16 cellular contexts compared by ENCODE assay signal in genomic region chr14:34122081-34122480, GRCh38.
DNase-seq lines count a peak whose midpoint lies in the region; ATAC-seq, FAIRE-seq and TF ChIP-seq lines count a peak whose summit lies in the region.
"Had no signal": no experiment of that assay in that cellular context is flagged by ENCODE, and none has a peak within 500 bp of the region (broad histone marks: within the 10 kb centered on the region; RNA-seq: fewer than 3 reads in every experiment).

No MANE protein-coding gene starts in this region.

- BruUV-seq in HepG2 (replicated peaks; lab: Mats Ljungman, UMichigan) (no TSS peak), K562 (replicated peaks; lab: Mats Ljungman, UMichigan) (no TSS peak)

- no peak overlapping the region for H3K4me3 Mint-ChIP-seq in activated CD8-positive, alpha-beta memory T cell treated with anti-CD3 and anti-CD28 coated beads, Interleukin-2, amount 10 ng/mL, durations not matched to agents 7 days and 5 days
- H3K4me3 Mint-ChIP-seq: CD4-positive, alpha-beta T cell; IgD-negative memory B cell had no signal

- H3K27me3 ChIP-seq in HepG2 (ENCODE audit: control insufficient read depth in 1 of 2, insufficient read depth in 2 of 2, low read length in 2 of 2) (no peaks in the 10 kb centered on the region; a peak in 1 of 5 replicates), right lobe of liver (no peaks in the 10 kb centered on the region), K562 (ENCODE audit: control insufficient read depth in 2 of 2, insufficient read depth in 2 of 2, low read length in 2 of 2) (peaks cover 0 to 4% of the 10 kb centered on the region in 2 experiments; a peak in 1 of 5 replicates)

- POLR2A ChIA-PET in HepG2 (lab: Yijun Ruan, JAX) (no interaction called here), HEK293 (lab: Yijun Ruan, JAX) (no interaction called here), K562 (lab: Yijun Ruan, JAX) (no interaction called here)

- no peaks in the 10 kb centered on the region for H3K9me1 ChIP-seq in K562 (ENCODE audit: control insufficient read depth, insufficient read depth, low read length)

- H2AFZ ChIP-seq in HepG2 (ENCODE audit: low read length) (no peak overlapping the region), K562 (ENCODE audit: low read depth, low read length) (no peak overlapping the region)

- H3K9me3 ChIP-seq in HepG2 (ENCODE audit: low read length) (no peaks in the 10 kb centered on the region), right lobe of liver (no peaks in the 10 kb centered on the region), HEK293 (ENCODE audit: control insufficient read depth, insufficient read depth, low read depth, low read length) (no peaks in the 10 kb centered on the region), K562 (replicated peaks; ENCODE audit: control insufficient read depth, insufficient read depth, low read depth, low read length) (no peaks in the 10 kb centered on the region)

- no peaks in the 10 kb centered on the region for H3K9me3 Mint-ChIP-seq in activated CD8-positive, alpha-beta memory T cell treated with anti-CD3 and anti-CD28 coated beads, Interleukin-2, amount 10 ng/mL, durations not matched to agents 7 days and 5 days (ENCODE audit: low read depth)
- H3K9me3 Mint-ChIP-seq: CD4-positive, alpha-beta T cell had no signal

- no peaks in the 10 kb centered on the region for H3K4me1 Mint-ChIP-seq in activated CD8-positive, alpha-beta memory T cell treated with anti-CD3 and anti-CD28 coated beads, Interleukin-2, amount 10 ng/mL, durations not matched to agents 7 days and 5 days
- H3K4me1 Mint-ChIP-seq: IgD-negative memory B cell had no signal

- intact Hi-C loops in HepG2 (cut with micrococcal nuclease; ENCODE audit: unreplicated experiment) (no loop called here), right lobe of liver (cut with DNase I) (no loop called here), K562 (cut with micrococcal nuclease) (no loop called here)

- CTCF ChIA-PET in HepG2 (lab: Yijun Ruan, JAX; ENCODE audit: low intra/inter-chr PET ratio, low total read pairs) = no interaction called here
- CTCF ChIA-PET in HEK293 (lab: Yijun Ruan, JAX) = interaction anchor here (0.7 kb wide), 1 partner anchor 339 kb away, joined by 3 read pairs; no protein-coding TSS in a partner anchor
- CTCF ChIA-PET in K562 (lab: Yijun Ruan, JAX; ENCODE audit: low intra/inter-chr PET ratio) = no interaction called here
- CTCF ChIA-PET in activated CD8-positive, alpha-beta memory T cell treated with anti-CD3 and anti-CD28 coated beads, Interleukin-2, amount 10 ng/mL, durations not matched to agents 7 days and 5 days (lab: Charles Lee) = no interaction called here

- no peak overlapping the region for H3K4me3 ChIP-seq in HepG2 (replicated peaks in 1 of 3; ENCODE audit: insufficient read depth in 1 of 3, low read depth in 2 of 3, low read length in 3 of 3)
- no peak overlapping the region for H3K4me3 ChIP-seq in right lobe of liver
- H3K4me3 ChIP-seq in HEK293 (ENCODE audit: low read depth, low read length) = no peak overlapping the region
- H3K4me3 ChIP-seq in K562 = no peak overlapping the region
- H3K4me3 ChIP-seq: BLaER1 treated with 17β-estradiol and CSF1 and Interleukin-3, amounts not matched to agents 10 nM and 100 nM had no signal

- no peak for TF ChIP-seq RAD21 in HepG2 (CRISPR knock-in tag; IDR thresholded peaks at IDR 0.05)
- TF ChIP-seq RAD21 in K562 (CRISPR knock-in tag; conservative IDR thresholded peaks at IDR 0.05 in 1 of 2, IDR thresholded peaks at IDR 0.05 in 1 of 2) = no peak

- TF ChIP-seq EP300 in HepG2 (IDR thresholded peaks at IDR 0.05; ENCODE audit: low read depth in 2 of 2, low read length in 2 of 2) (no peak), HepG2 (CRISPR knock-in tag; IDR thresholded peaks at IDR 0.05; ENCODE audit: borderline replicate concordance) (no peak), K562 (IDR thresholded peaks at IDR 0.05; ENCODE audit: low read length) (no peak)

- no peak for TF ChIP-seq CTCF in HepG2 (CRISPR knock-in tag; IDR thresholded peaks at IDR 0.05)
- TF ChIP-seq CTCF in right lobe of liver (IDR thresholded peaks at IDR 0.05) = no peak
- TF ChIP-seq CTCF in HEK293 (tag by site-specific recombination; IDR thresholded peaks at IDR 0.05) = no peak
- no peak for TF ChIP-seq CTCF in K562 (IDR thresholded peaks at IDR 0.05 in 2 of 3, conservative IDR thresholded peaks at IDR 0.05 in 1 of 3; ENCODE audit: insufficient read depth in 2 of 3, low read depth in 1 of 3, low read length in 3 of 3)

- H4K20me1 ChIP-seq in HepG2 (ENCODE audit: insufficient read depth, low read length) = no peaks in the 10 kb centered on the region
- H4K20me1 ChIP-seq in K562 (replicated peaks; ENCODE audit: control insufficient read depth, insufficient read depth, low read length) = no peaks in the 10 kb centered on the region
- H4K20me1 ChIP-seq: BLaER1 treated with 17β-estradiol and CSF1 and Interleukin-3, amounts not matched to agents 10 nM and 100 nM had no signal

- no peaks in the 10 kb centered on the region for H3K4me1 ChIP-seq in HepG2 (ENCODE audit: insufficient read depth, low read length)
- H3K4me1 ChIP-seq in right lobe of liver = no peaks in the 10 kb centered on the region
- H3K4me1 ChIP-seq in HEK293 (ENCODE audit: control insufficient read depth, insufficient read depth, low read length) = no peaks in the 10 kb centered on the region
- H3K4me1 ChIP-seq in K562 (replicated peaks in 1 of 2; ENCODE audit: control insufficient read depth in 2 of 2, insufficient read depth in 2 of 2, low read length in 2 of 2) = no peaks in the 10 kb centered on the region

- no peak overlapping the region for H3K27ac Mint-ChIP-seq in activated CD8-positive, alpha-beta memory T cell treated with anti-CD3 and anti-CD28 coated beads, Interleukin-2, amount 10 ng/mL, durations not matched to agents 7 days and 5 days
- H3K27ac Mint-ChIP-seq: CD4-positive, alpha-beta T cell; IgD-negative memory B cell had no signal

- H3K36me3 ChIP-seq in HepG2 (replicated peaks in 1 of 2; ENCODE audit: control insufficient read depth in 1 of 2, insufficient read depth in 2 of 2, low read length in 2 of 2) = no peaks in the 10 kb centered on the region
- H3K36me3 ChIP-seq in right lobe of liver = no peaks in the 10 kb centered on the region
- H3K36me3 ChIP-seq in HEK293 (ENCODE audit: control insufficient read depth in 2 of 2, insufficient read depth in 1 of 2, low read length in 2 of 2) = no peaks in the 10 kb centered on the region
- no peaks in the 10 kb centered on the region for H3K36me3 ChIP-seq in K562 (ENCODE audit: control insufficient read depth, insufficient read depth, low read length)
- H3K36me3 ChIP-seq: BLaER1 treated with 17β-estradiol and CSF1 and Interleukin-3, amounts not matched to agents 10 nM and 100 nM had no signal

- H3K4me2 ChIP-seq in HepG2 (ENCODE audit: low read depth, low read length) = no peak overlapping the region
- H3K4me2 ChIP-seq in K562 (ENCODE audit: insufficient read depth, low read length) = no peak overlapping the region
- H3K4me2 ChIP-seq: BLaER1 treated with 17β-estradiol and CSF1 and Interleukin-3, amounts not matched to agents 10 nM and 100 nM; KMS-11 had no signal

- WGBS in HepG2 (ENCODE audit: low lambda C conversion rate) = 21% methylated on average over 3 of the region's 3 CpGs
- 27% methylated on average over 3 of the region's 3 CpGs for WGBS in right lobe of liver (ENCODE audit: insufficient coverage, low coverage, low lambda C conversion rate, missing lambda C conversion rate)
- 4% methylated on average over 3 of the region's 3 CpGs for WGBS in K562 (ENCODE audit: insufficient coverage, low coverage, missing lambda C conversion rate)

- H3K36me3 Mint-ChIP-seq in activated CD8-positive, alpha-beta memory T cell treated with anti-CD3 and anti-CD28 coated beads, Interleukin-2, amount 10 ng/mL, durations not matched to agents 7 days and 5 days = no peaks in the 10 kb centered on the region
- H3K36me3 Mint-ChIP-seq: IgD-negative memory B cell had no signal

- H3K27ac ChIP-seq in HepG2 (ENCODE audit: extremely low read length, insufficient read depth, low read length) = no peak overlapping the region
- H3K27ac ChIP-seq in right lobe of liver = no peak overlapping the region
- H3K27ac ChIP-seq in HEK293 (ENCODE audit: extremely low read depth, low read depth, low read length) = no peak overlapping the region
- H3K27ac ChIP-seq in K562 (ENCODE audit: extremely low read depth, low read depth, low read length) = no peak overlapping the region
- H3K27ac ChIP-seq: BLaER1 treated with 17β-estradiol and CSF1 and Interleukin-3, amounts not matched to agents 10 nM and 100 nM; KMS-11 had no signal

- H3K9ac ChIP-seq in HepG2 (ENCODE audit: insufficient read depth, low read depth, low read length) (no peak overlapping the region), K562 (ENCODE audit: insufficient read depth in 1 of 2, low read depth in 2 of 2, low read length in 2 of 2) (no peak overlapping the region)
- H3K9ac ChIP-seq: BLaER1 treated with 17β-estradiol and CSF1 and Interleukin-3, amounts not matched to agents 10 nM and 100 nM; KMS-11 had no signal

- H3K79me2 ChIP-seq in HepG2 (ENCODE audit: insufficient read depth, low read length) (no peaks in the 10 kb centered on the region), K562 (ENCODE audit: control insufficient read depth, insufficient read depth, low read length) (no peaks in the 10 kb centered on the region)

- in situ Hi-C loops in HepG2 (cut with HindIII; ENCODE audit: extremely low pct_ligation_motif_present, low pct_unique_long_range_greater_than_20kb) (no loop called here), K562 (cut with MboI) (no loop called here)

- ATAC-seq in HepG2 (no peak), right lobe of liver (no peak), K562 (no peak), HG03469 (IDR thresholded peaks at IDR 0.05; ENCODE audit: unreplicated experiment) (no peak), GM21526 (IDR thresholded peaks at IDR 0.05; ENCODE audit: low FRiP score, unreplicated experiment) (no peak)
- ATAC-seq in activated CD8-positive, alpha-beta memory T cell treated with anti-CD3 and anti-CD28 coated beads, Interleukin-2, amount 10 ng/mL, durations not matched to agents 7 days and 5 days = no peak

- no peak for TF ChIP-seq POLR2A in HepG2 (IDR thresholded peaks at IDR 0.05; ENCODE audit: insufficient read depth in 1 of 2, low read depth in 2 of 2, low read length in 2 of 2)
- TF ChIP-seq POLR2A in right lobe of liver (IDR thresholded peaks at IDR 0.05) = no peak
- TF ChIP-seq POLR2A in K562 (conservative IDR thresholded peaks at IDR 0.05) = no peak

- no peaks in the 10 kb centered on the region for H3K27me3 Mint-ChIP-seq in activated CD8-positive, alpha-beta memory T cell treated with anti-CD3 and anti-CD28 coated beads, Interleukin-2, amount 10 ng/mL, durations not matched to agents 7 days and 5 days
- H3K27me3 Mint-ChIP-seq: CD4-positive, alpha-beta T cell had no signal

- DNase-seq in HepG2 (ENCODE audit: low spot score) (no peak), right lobe of liver (no peak), K562 (ENCODE audit: extremely low read depth in 1 of 4, low spot score in 3 of 4) (no peak)
- DNase-seq in activated CD8-positive, alpha-beta memory T cell treated with anti-CD3 and anti-CD28 coated beads, Interleukin-2, amount 10 ng/mL, durations not matched to agents 7 days and 5 days = no peak
- no peak for DNase-seq in activated naive CD4-positive, alpha-beta T cell (lab: John Stamatoyannopoulos, UW)
- DNase-seq: Calu3; CD4-positive, alpha-beta T cell; DMS 273 treated with DMSO at 0.1 percent for 48 hours; HCEC 1CT had no signal

- FAIRE-seq in HepG2 (lab: Jason Lieb, UNC) = no peak
- no peak for FAIRE-seq in K562 (lab: Jason Lieb, UNC)
- FAIRE-seq: GM18507 had no signal

TF ChIP-seq in K562, 482 proteins besides CTCF, POLR2A, EP300 and RAD21 (continues in another document):
- TF ChIP-seq NFRKB (IDR thresholded peaks at IDR 0.05; ENCODE audit: low read depth) = no peak

Comparison
In these comparisons a context has a peak if more than half of its experiments do, and no peak if none do; other contexts are left out.
1. Of the 241 proteins assayed by ChIP-seq in both HepG2 and K562: peak only in HepG2: none; only in K562: FOSL1, NCOR1 and NFIC; in both: none; in neither: 237; mixed calls (peak in some experiments, not most) for 1.